20 cellular contexts compared by ENCODE assay signal in genomic region chr12:18552829-18553228, GRCh38.
DNase-seq lines count a peak whose midpoint lies in the region; ATAC-seq and TF ChIP-seq lines count a peak whose summit lies in the region.
"Had no signal": no experiment of that assay in that cellular context is flagged by ENCODE, and none has a peak within 500 bp of the region (broad histone marks: within the 10 kb centered on the region; RNA-seq: fewer than 3 reads in every experiment).

No MANE protein-coding gene starts in this region.

- no peak overlapping the region for H3K27ac ChIP-seq in VCaP
- H3K27ac ChIP-seq: heart right ventricle, vagina had no signal

- TF ChIP-seq CTCF in VCaP (conservative IDR thresholded peaks at IDR 0.05) (peak; percentile 53), osteocyte (IDR thresholded peaks at IDR 0.05) (peak; percentile 33)

- intact Hi-C loops in Right ventricle myocardium superior (cut with DNase I) (no loop called here), Right ventricle myocardium inferior (cut with DNase I) (loop anchor here (10.0 kb wide), 1 partner anchor 642 kb away; no protein-coding TSS in a partner anchor)
- intact Hi-C loops in activated naive CD4-positive, alpha-beta T cell treated with anti-CD3 and anti-CD28 coated beads for 36 hours (cut with micrococcal nuclease), result no loop called here

- CTCF ChIA-PET in activated naive CD4-positive, alpha-beta T cell treated with anti-CD3 and anti-CD28 coated beads for 36 hours (lab: Charles Lee), result no interaction called here

- no peak overlapping the region for H3K27ac Mint-ChIP-seq in osteocyte (ENCODE audit: unreplicated experiment)
- H3K27ac Mint-ChIP-seq in activated naive CD4-positive, alpha-beta T cell treated with anti-CD3 and anti-CD28 coated beads for 36 hours, result no peak overlapping the region
- H3K27ac Mint-ChIP-seq: activated naive CD4-positive, alpha-beta T cell treated with anti-CD3 and anti-CD28 coated beads, Interleukin-2, amount 10 ng/mL, durations not matched to agents 7 days and 5 days; dendritic cell treated with granulocyte-macrophage colony-stimulating factor and Interleukin-4, amounts not matched to agents 40 ng/mL and 50 ng/mL, for 4 days had no signal

- H3K27me3 Mint-ChIP-seq in osteocyte (ENCODE audit: unreplicated experiment), result no peaks in the 10 kb centered on the region
- H3K27me3 Mint-ChIP-seq in activated naive CD4-positive, alpha-beta T cell treated with anti-CD3 and anti-CD28 coated beads for 36 hours (ENCODE audit: low read depth), result no peaks in the 10 kb centered on the region
- H3K27me3 Mint-ChIP-seq: activated naive CD4-positive, alpha-beta T cell treated with anti-CD3 and anti-CD28 coated beads, Interleukin-2, amount 10 ng/mL, durations not matched to agents 7 days and 5 days; dendritic cell treated with granulocyte-macrophage colony-stimulating factor and Interleukin-4, amounts not matched to agents 40 ng/mL and 50 ng/mL, for 4 days had no signal

- DNase-seq in Right ventricle myocardium superior, result no peak
- no peak for DNase-seq in Right ventricle myocardium inferior (ENCODE audit: missing footprints)
- peak; percentile 39 for DNase-seq in NCI-H1694 treated with DMSO at 0.1 percent for 48 hours (lab: John Stamatoyannopoulos, UW)
- no peak for DNase-seq in osteocyte (ENCODE audit: extremely low spot score, unreplicated experiment)
- no peak for DNase-seq in T-helper 1 cell
- no peak for DNase-seq in activated naive CD4-positive, alpha-beta T cell treated with anti-CD3 and anti-CD28 coated beads for 36 hours
- no peak for DNase-seq in LoVo (ENCODE audit: low spot score)
- DNase-seq: activated CD4-positive, alpha-beta T cell treated with anti-CD3 and anti-CD28 coated beads for 48 hours; activated CD8-positive, alpha-beta memory T cell treated with anti-CD3 and anti-CD28 coated beads, Interleukin-2, amount 50 U/mL, for 48 hours; activated naive CD4-positive, alpha-beta T cell treated with anti-CD3 and anti-CD28 coated beads, Interleukin-2, amount 10 ng/mL, durations not matched to agents 7 days and 5 days; GDM1; heart right ventricle; NCI-H2171 treated with DMSO at 0.1 percent for 48 hours; small intestine; stimulated activated CD4-positive, alpha-beta T cell treated with anti-CD3 and anti-CD28 coated beads, Interleukin-4, amount 100 ng/mL, for 4 hours; stimulated activated CD8-positive, alpha-beta memory T cell treated with anti-CD3 and anti-CD28 coated beads, Interleukin-4, amount 100 ng/mL, for 48 hours; substantia nigra had no signal

- no peaks in the 10 kb centered on the region for H3K36me3 Mint-ChIP-seq in osteocyte (ENCODE audit: unreplicated experiment)
- H3K36me3 Mint-ChIP-seq in activated naive CD4-positive, alpha-beta T cell treated with anti-CD3 and anti-CD28 coated beads for 36 hours (ENCODE audit: low read depth), result no peaks in the 10 kb centered on the region
- H3K36me3 Mint-ChIP-seq: activated naive CD4-positive, alpha-beta T cell treated with anti-CD3 and anti-CD28 coated beads, Interleukin-2, amount 10 ng/mL, durations not matched to agents 7 days and 5 days had no signal

- peaks cover 2% of the 10 kb centered on the region for H3K4me1 Mint-ChIP-seq in osteocyte (ENCODE audit: unreplicated experiment)
- H3K4me1 Mint-ChIP-seq in activated naive CD4-positive, alpha-beta T cell treated with anti-CD3 and anti-CD28 coated beads for 36 hours (ENCODE audit: low read depth), result no peaks in the 10 kb centered on the region
- H3K4me1 Mint-ChIP-seq: activated naive CD4-positive, alpha-beta T cell treated with anti-CD3 and anti-CD28 coated beads, Interleukin-2, amount 10 ng/mL, durations not matched to agents 7 days and 5 days had no signal

- no peaks in the 10 kb centered on the region for H3K9me3 Mint-ChIP-seq in osteocyte (ENCODE audit: unreplicated experiment)
- peaks cover 5% of the 10 kb centered on the region for H3K9me3 Mint-ChIP-seq in activated naive CD4-positive, alpha-beta T cell treated with anti-CD3 and anti-CD28 coated beads for 36 hours
- H3K9me3 Mint-ChIP-seq: activated naive CD4-positive, alpha-beta T cell treated with anti-CD3 and anti-CD28 coated beads, Interleukin-2, amount 10 ng/mL, durations not matched to agents 7 days and 5 days; dendritic cell treated with granulocyte-macrophage colony-stimulating factor and Interleukin-4, amounts not matched to agents 40 ng/mL and 50 ng/mL, for 4 days had no signal

- H3K4me3 Mint-ChIP-seq in osteocyte (ENCODE audit: unreplicated experiment), result no peak overlapping the region
- H3K4me3 Mint-ChIP-seq in activated naive CD4-positive, alpha-beta T cell treated with anti-CD3 and anti-CD28 coated beads for 36 hours, result no peak overlapping the region
- H3K4me3 Mint-ChIP-seq: activated naive CD4-positive, alpha-beta T cell treated with anti-CD3 and anti-CD28 coated beads, Interleukin-2, amount 10 ng/mL, durations not matched to agents 7 days and 5 days; dendritic cell treated with granulocyte-macrophage colony-stimulating factor and Interleukin-4, amounts not matched to agents 40 ng/mL and 50 ng/mL, for 4 days had no signal

- ATAC-seq in Right ventricle myocardium superior (ENCODE audit: poor library complexity) (peak; percentile 57), Right ventricle myocardium inferior (no peak)
